1 cellular context compared by ENCODE assay signal in the genomic region with DNA sequence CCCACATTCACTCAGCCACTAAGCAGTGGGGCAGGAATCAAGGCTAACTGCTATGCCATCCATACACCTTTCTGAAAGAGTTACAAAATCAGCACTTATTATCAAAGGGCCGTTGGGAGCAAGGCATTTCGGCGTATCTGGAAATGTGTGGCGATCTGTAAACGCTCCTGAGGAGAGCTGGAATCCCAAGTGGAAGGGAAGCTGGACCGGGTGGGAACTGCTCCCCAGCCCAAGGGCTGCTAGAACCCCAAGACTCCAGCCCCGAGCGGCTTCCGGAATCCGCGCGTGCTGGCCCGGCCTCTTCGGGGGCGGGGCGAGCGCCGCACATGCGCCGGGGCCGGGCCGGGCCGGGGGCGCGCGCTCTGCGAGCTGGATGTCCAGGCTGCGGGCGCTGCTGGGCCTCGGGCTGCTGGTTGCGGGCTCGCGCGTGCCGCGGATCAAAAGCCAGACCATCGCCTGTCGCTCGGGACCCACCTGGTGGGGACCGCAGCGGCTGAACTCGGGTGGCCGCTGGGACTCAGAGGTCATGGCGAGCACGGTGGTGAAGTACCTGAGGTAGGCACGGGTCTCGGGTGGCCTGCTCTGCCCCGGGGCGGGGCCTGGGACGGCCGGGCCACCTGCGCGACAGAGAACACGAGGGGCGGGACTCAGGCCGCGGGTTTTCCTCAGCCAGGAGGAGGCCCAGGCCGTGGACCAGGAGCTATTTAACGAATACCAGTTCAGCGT.
TF ChIP-seq lines count a peak whose summit lies in the region.

NAXE (plus strand) TSS at position 345 of the 726 bp plus-strand sequence; CDS start at position 374, 29 bp downstream.

TF ChIP-seq in GM23338, 12 proteins besides CTCF, POLR2A, EP300 and RAD21 (continued from another document):
- TF ChIP-seq POLR2AphosphoS5 (IDR thresholded peaks at IDR 0.05; ENCODE audit: low read depth) (peak; percentile 82), EZH2phosphoT487 (IDR thresholded peaks at IDR 0.05; ENCODE audit: unreplicated experiment) (no peak), ZNF114 (CRISPR knock-in tag; IDR thresholded peaks at IDR 0.05) (no peak)
- TF ChIP-seq, protein P1, sequence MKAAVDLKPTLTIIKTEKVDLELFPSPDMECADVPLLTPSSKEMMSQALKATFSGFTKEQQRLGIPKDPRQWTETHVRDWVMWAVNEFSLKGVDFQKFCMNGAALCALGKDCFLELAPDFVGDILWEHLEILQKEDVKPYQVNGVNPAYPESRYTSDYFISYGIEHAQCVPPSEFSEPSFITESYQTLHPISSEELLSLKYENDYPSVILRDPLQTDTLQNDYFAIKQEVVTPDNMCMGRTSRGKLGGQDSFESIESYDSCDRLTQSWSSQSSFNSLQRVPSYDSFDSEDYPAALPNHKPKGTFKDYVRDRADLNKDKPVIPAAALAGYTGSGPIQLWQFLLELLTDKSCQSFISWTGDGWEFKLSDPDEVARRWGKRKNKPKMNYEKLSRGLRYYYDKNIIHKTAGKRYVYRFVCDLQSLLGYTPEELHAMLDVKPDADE (IDR thresholded peaks at IDR 0.05), result no peak
